Comparison of ENCODE assay signal across 8 cellular contexts in the genomic region with DNA sequence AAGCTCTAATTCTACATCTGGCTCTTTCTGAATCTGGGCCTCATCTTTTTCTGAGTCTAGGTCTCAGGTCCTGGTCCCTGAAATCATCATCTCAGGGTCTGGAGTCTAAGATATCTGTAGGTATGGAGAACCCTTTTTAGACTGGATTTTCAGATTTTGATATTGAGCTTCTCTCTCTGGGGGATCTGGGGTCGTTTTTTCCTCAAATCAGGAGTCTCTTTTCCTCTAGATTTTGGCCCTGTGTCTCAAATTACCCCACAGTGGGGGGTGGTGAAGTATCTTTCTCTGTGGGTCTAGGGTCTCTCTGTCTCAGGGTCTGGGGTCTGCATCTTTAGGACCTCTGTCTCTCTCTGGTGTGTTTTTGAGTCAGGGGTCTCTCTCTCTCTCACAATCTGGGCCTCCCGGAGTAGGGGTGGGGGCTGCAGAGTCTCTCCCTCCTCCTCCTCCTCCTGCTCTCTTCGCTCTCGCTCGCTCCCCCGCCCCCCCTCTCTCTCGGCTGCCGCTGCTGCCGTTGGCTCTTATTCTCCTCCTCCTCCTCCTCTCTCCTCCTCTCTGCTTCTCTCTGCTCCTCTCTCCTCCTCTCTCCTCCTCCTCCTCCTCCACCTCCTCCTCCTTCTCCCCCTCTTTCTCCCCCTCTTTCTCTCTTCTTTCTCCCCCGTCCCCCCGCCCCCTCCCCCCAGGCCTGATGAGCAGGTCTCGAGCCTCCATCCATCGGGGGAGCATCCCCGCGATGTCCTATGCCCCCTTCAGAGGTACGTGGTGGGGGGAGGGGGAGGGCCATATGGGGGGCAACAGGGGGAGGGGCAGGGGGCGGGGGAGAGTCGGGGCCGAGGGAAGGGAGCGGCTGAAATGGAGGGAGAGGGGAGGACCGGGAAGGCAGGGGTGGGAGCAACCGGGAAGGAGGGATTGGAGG. TPM values are rescaled to one million over a fixed set of nuclear protein-coding genes. Genes with fewer than 3 reads are reported as not detected.
A peak's percentile ranks its signal among the peaks of the same experiment; 100 is the strongest.
DNase-seq lines count a peak whose midpoint lies in the region; ATAC-seq and TF ChIP-seq lines count a peak whose summit lies in the region.

A gene (plus strand): TSS at position 486 of the 913 bp plus-strand sequence. CDS start 200 bp downstream, at position 686.

- peaks cover 28% of the 10 kb centered on the region for H3K79me2 ChIP-seq in HCT116 (ENCODE audit: insufficient read depth, low read length)

- no peak within 1 kb of the TSS for H2AFZ ChIP-seq in HCT116 (ENCODE audit: low read depth, low read length, poor library complexity, severe bottlenecking)

- H3K36me3 ChIP-seq in HCT116 (ENCODE audit: control insufficient read depth in 1 of 2, insufficient read depth in 2 of 2, low read length in 2 of 2) (peaks cover 5 to 11% of the 10 kb centered on the region in 2 experiments; a peak in 2 of 4 replicates), SJSA1 (peaks cover 19% of the 10 kb centered on the region), kidney epithelial cell (ENCODE audit: control insufficient read depth, insufficient read depth, low read length) (no peaks in the 10 kb centered on the region)

- H3K9me2 ChIP-seq in HCT116 (ENCODE audit: insufficient read depth): no peaks in the 10 kb centered on the region

- DNase-seq in HCT116 (ENCODE audit: low read depth, low spot score) (no peak), SJSA1 (ENCODE audit: low read depth in 1 of 2, low spot score in 2 of 2) (peak in 1 of 2 experiments; percentile 57), cardiac fibroblast (ENCODE audit: low read depth in 2 of 2) (peak; percentile 33 to 82), kidney epithelial cell (ENCODE audit: low read depth) (no peak), GM10248 (ENCODE audit: extremely low spot score) (no peak), NCI-H446 (lab: John Stamatoyannopoulos, UW) (no peak)
- peak; percentile 55 to 60 for DNase-seq in stimulated activated CD4-positive, alpha-beta T cell treated with anti-CD3 and anti-CD28 coated beads, Interleukin-4, amount 100 ng/mL, for 4 hours

- TF ChIP-seq POLR2A in HCT116 (IDR thresholded peaks at IDR 0.05; ENCODE audit: borderline replicate concordance, extremely low read depth, insufficient read depth, insufficient read length): no peak

- ATAC-seq in HCT116 (no peak), HG03097 (IDR thresholded peaks at IDR 0.05; ENCODE audit: low FRiP score, unreplicated experiment) (no peak)

- CTCF ChIA-PET in HCT116 (lab: Charles Lee) (no interaction called here), GM10248 (lab: Yijun Ruan, JAX) (interaction anchor here (0.7 to 1.9 kb wide), 5 partner anchors 9 to 302 kb away, joined by 3 to 9 read pairs (median 4); no protein-coding TSS in a partner anchor)

- H3K4me2 ChIP-seq in HCT116 (ENCODE audit: low read length): peak within 1 kb of the TSS; percentile 97

- H4K20me1 ChIP-seq in HCT116 (ENCODE audit: insufficient read depth): no peaks in the 10 kb centered on the region

- H3K4me1 ChIP-seq in HCT116 (ENCODE audit: control insufficient read depth in 1 of 2, insufficient read depth in 2 of 2, low read length in 2 of 2) (peaks cover 13 to 35% of the 10 kb centered on the region in 2 experiments), SJSA1 (replicated peaks) (peaks cover 38% of the 10 kb centered on the region)

- no TSS peak for BruUV-seq in HCT116 (replicated peaks; lab: Mats Ljungman, UMichigan)

- POLR2A ChIA-PET in HCT116 (lab: Charles Lee) (no interaction called here), GM10248 (lab: Yijun Ruan, JAX) (no interaction called here)

- TF ChIP-seq RAD21 in HCT116 (IDR thresholded peaks at IDR 0.05; ENCODE audit: low read depth): no peak

- H3K9ac ChIP-seq in HCT116 (ENCODE audit: low read length): peak within 1 kb of the TSS; percentile 70

- no peaks in the 10 kb centered on the region for H3K27me3 ChIP-seq in HCT116 (ENCODE audit: insufficient read depth, low read length)
- no peaks in the 10 kb centered on the region for H3K27me3 ChIP-seq in SJSA1 (replicated peaks)
- H3K27me3 ChIP-seq in kidney epithelial cell (ENCODE audit: control insufficient read depth, insufficient read depth, low read length): no peaks in the 10 kb centered on the region

- H3K4me3 ChIP-seq in HCT116 (replicated peaks in 1 of 2; ENCODE audit: low read depth in 1 of 2, low read length in 2 of 2) (peak within 1 kb of the TSS in 1 of 2 experiments; percentile 86; a peak in 2 of 4 replicates), SJSA1 (peak within 1 kb of the TSS; percentile 19; the same call in 1 of the 2 replicates), cardiac fibroblast (replicated peaks in 1 of 2; ENCODE audit: low read depth in 2 of 2, low read length in 2 of 2) (peak within 1 kb of the TSS; percentile 42 to 44), kidney epithelial cell (ENCODE audit: low read depth, low read length) (peak within 1 kb of the TSS; percentile 24)

- peak within 1 kb of the TSS; percentile 76 for H3K27ac ChIP-seq in HCT116 (ENCODE audit: low read depth, low read length)
- H3K27ac ChIP-seq in SJSA1: peak within 1 kb of the TSS; percentile 77

- intact Hi-C loops in HCT116 (cut with micrococcal nuclease): loop anchor here (10.0 kb wide), 1 partner anchor 215 kb away; a partner anchor contains a TSS

- TF ChIP-seq CTCF in HCT116 (IDR thresholded peaks at IDR 0.05 in 2 of 3, conservative IDR thresholded peaks at IDR 0.05 in 1 of 3; ENCODE audit: borderline replicate concordance in 1 of 3, insufficient read depth in 1 of 3, low read depth in 2 of 3, low read length in 2 of 3) (no peak), cardiac fibroblast (IDR thresholded peaks at IDR 0.05; ENCODE audit: low read depth, low read length) (no peak), kidney epithelial cell (IDR thresholded peaks at IDR 0.05; ENCODE audit: insufficient read depth, low read length, poor library complexity, severe bottlenecking) (no peak), GM10248 (IDR thresholded peaks at IDR 0.05; ENCODE audit: control extremely low read depth, extremely low read depth, low read depth, missing control alignments) (no peak)

- RAD21 ChIA-PET in HCT116 (lab: Charles Lee; ENCODE audit: low non-redundant PET in 1 of 2, low total read pairs in 2 of 2, uncharacterized antibody in 2 of 2, unreplicated experiment in 2 of 2): no interaction called here

- H3K9me3 ChIP-seq in HCT116 (ENCODE audit: control insufficient read depth in 1 of 2, insufficient read depth in 1 of 2, low read depth in 1 of 2, low read length in 2 of 2): no peaks in the 10 kb centered on the region
- no peaks in the 10 kb centered on the region; the same call in 1 of the 2 replicates for H3K9me3 ChIP-seq in SJSA1 (replicated peaks)

TF ChIP-seq in HCT116, 20 proteins besides CTCF, POLR2A, EP300 and RAD21:
- TF ChIP-seq EZH2phosphoT487 (IDR thresholded peaks at IDR 0.05; ENCODE audit: borderline replicate concordance) (no peak), ZFX (IDR thresholded peaks at IDR 0.05) (no peak), TCF7L2 (IDR thresholded peaks at IDR 0.05; ENCODE audit: borderline replicate concordance, extremely low read depth, insufficient read depth, insufficient read length) (no peak), CBX3 (IDR thresholded peaks at IDR 0.05; ENCODE audit: low read depth) (no peak), SRF (IDR thresholded peaks at IDR 0.05; ENCODE audit: low read depth) (no peak), EGR1 (IDR thresholded peaks at IDR 0.05; ENCODE audit: low read depth) (no peak)

RNA-seq across cellular contexts. Expression of the gene that starts here (rescaled TPM):
- total RNA-seq in HCT116 (2021; ENCODE audit: unreplicated experiment) (11.5 TPM), kidney epithelial cell (3.3 and 4.2 TPM in 2 replicates)
- polyA plus RNA-seq in HCT116 (2012): 6.9 and 8.0 TPM in 2 replicates
- total RNA-seq in SJSA1 (2014; rRNA removed; shearing (Covaris generic)): 0.69 and 1.1 TPM in 2 replicates

Comparison
In these comparisons a context has a peak if more than half of its experiments do, and no peak if none do; other contexts are left out.
1. DNase-seq: peak in cardiac fibroblast (2 of 2) and stimulated activated CD4-positive, alpha-beta T cell treated with anti-CD3 and anti-CD28 coated beads, Interleukin-4, amount 100 ng/mL, for 4 hours (2 of 2); none in HCT116 (single experiment), kidney epithelial cell (single experiment), GM10248 (single experiment) and NCI-H446 (0 of 2).